Comparison of ENCODE assay signal across 1 cellular context in the genomic region with DNA sequence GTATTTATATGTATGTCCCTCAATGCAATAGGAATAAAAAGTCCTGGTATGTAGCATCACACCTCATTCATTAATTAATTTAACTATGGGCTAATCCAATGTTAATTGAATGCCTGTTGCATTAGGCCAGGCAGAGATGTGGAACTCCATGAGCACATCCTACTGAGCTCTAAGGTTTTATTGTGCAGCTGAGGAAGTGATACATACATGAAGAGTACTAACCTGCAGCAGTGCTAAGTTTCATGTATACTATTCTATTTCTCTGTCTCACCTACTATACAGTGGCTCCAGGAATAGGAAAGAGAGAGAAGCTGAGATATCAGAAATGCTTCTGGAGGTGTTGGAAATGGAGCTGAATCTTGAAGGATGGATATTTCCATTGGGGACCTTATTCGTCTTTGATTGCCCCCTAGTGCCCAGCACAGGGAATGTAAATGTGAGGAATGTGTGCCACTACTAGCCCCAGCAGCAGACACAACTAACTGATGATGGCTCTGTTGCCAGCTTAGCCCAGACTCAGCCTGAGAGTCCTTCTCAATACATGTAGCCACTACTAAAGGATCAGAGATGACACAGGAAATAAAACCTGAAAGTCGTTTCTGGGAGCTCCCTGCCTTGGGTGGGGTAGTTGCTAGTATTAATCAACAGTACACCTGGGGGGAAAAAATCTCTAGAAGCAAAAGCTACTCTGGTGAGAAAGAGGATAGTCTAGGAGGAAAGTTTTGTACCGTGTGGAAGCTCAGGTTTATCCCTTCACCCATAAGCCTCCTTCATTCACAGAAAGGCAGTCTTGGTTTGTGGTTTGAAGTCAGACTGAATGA.
TF ChIP-seq lines count a peak whose summit lies in the region.

No MANE protein-coding gene starts in this region.

TF ChIP-seq in GM23338, 12 proteins besides CTCF, POLR2A, EP300 and RAD21 (continued from another document):
- TF ChIP-seq, protein P1, sequence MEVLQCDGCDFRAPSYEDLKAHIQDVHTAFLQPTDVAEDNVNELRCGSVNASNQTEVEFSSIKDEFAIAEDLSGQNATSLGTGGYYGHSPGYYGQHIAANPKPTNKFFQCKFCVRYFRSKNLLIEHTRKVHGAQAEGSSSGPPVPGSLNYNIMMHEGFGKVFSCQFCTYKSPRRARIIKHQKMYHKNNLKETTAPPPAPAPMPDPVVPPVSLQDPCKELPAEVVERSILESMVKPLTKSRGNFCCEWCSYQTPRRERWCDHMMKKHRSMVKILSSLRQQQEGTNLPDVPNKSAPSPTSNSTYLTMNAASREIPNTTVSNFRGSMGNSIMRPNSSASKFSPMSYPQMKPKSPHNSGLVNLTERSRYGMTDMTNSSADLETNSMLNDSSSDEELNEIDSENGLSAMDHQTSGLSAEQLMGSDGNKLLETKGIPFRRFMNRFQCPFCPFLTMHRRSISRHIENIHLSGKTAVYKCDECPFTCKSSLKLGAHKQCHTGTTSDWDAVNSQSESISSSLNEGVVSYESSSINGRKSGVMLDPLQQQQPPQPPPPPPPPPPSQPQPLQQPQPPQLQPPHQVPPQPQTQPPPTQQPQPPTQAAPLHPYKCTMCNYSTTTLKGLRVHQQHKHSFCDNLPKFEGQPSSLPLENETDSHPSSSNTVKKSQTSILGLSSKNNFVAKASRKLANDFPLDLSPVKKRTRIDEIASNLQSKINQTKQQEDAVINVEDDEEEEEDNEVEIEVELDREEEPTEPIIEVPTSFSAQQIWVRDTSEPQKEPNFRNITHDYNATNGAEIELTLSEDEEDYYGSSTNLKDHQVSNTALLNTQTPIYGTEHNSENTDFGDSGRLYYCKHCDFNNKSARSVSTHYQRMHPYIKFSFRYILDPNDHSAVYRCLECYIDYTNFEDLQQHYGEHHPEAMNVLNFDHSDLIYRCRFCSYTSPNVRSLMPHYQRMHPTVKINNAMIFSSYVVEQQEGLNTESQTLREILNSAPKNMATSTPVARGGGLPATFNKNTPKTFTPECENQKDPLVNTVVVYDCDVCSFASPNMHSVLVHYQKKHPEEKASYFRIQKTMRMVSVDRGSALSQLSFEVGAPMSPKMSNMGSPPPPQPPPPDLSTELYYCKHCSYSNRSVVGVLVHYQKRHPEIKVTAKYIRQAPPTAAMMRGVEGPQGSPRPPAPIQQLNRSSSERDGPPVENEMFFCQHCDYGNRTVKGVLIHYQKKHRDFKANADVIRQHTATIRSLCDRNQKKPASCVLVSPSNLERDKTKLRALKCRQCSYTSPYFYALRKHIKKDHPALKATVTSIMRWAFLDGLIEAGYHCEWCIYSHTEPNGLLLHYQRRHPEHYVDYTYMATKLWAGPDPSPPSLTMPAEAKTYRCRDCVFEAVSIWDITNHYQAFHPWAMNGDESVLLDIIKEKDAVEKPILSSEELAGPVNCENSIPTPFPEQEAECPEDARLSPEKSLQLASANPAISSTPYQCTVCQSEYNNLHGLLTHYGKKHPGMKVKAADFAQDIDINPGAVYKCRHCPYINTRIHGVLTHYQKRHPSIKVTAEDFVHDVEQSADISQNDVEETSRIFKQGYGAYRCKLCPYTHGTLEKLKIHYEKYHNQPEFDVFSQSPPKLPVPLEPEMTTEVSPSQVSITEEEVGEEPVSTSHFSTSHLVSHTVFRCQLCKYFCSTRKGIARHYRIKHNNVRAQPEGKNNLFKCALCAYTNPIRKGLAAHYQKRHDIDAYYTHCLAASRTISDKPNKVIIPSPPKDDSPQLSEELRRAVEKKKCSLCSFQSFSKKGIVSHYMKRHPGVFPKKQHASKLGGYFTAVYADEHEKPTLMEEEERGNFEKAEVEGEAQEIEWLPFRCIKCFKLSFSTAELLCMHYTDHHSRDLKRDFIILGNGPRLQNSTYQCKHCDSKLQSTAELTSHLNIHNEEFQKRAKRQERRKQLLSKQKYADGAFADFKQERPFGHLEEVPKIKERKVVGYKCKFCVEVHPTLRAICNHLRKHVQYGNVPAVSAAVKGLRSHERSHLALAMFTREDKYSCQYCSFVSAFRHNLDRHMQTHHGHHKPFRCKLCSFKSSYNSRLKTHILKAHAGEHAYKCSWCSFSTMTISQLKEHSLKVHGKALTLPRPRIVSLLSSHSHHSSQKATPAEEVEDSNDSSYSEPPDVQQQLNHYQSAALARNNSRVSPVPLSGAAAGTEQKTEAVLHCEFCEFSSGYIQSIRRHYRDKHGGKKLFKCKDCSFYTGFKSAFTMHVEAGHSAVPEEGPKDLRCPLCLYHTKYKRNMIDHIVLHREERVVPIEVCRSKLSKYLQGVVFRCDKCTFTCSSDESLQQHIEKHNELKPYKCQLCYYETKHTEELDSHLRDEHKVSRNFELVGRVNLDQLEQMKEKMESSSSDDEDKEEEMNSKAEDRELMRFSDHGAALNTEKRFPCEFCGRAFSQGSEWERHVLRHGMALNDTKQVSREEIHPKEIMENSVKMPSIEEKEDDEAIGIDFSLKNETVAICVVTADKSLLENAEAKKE (CRISPR knock-in tag; IDR thresholded peaks at IDR 0.05): no peak
- TF ChIP-seq EZH2phosphoT487 (IDR thresholded peaks at IDR 0.05; ENCODE audit: unreplicated experiment): no peak
- TF ChIP-seq NANOG (IDR thresholded peaks at IDR 0.05; ENCODE audit: borderline replicate concordance): no peak
- no peak for TF ChIP-seq ZNF331 (CRISPR knock-in tag; IDR thresholded peaks at IDR 0.05; ENCODE audit: low read depth)
- TF ChIP-seq CREB1 (CRISPR knock-in tag; IDR thresholded peaks at IDR 0.05; ENCODE audit: low read depth): no peak
- no peak for TF ChIP-seq POLR2AphosphoS5 (IDR thresholded peaks at IDR 0.05; ENCODE audit: low read depth)
- TF ChIP-seq ZNF114 (CRISPR knock-in tag; IDR thresholded peaks at IDR 0.05): no peak
